Comparison of ENCODE assay signal across 9 cellular contexts in genomic region chr1:234564035-234565029, GRCh38. TPM values are rescaled to one million over a fixed set of nuclear protein-coding genes. Genes with fewer than 3 reads are reported as not detected.
DNase-seq lines count a peak whose midpoint lies in the region; ATAC-seq, FAIRE-seq and TF ChIP-seq lines count a peak whose summit lies in the region.
"Had no signal": no experiment of that assay in that cellular context is flagged by ENCODE, and none has a peak within 500 bp of the region (broad histone marks: within the 10 kb centered on the region; RNA-seq: fewer than 3 reads in every experiment).

No MANE protein-coding gene starts in this region.

- H3K27me3 Mint-ChIP-seq in neural progenitor cell (ENCODE audit: insufficient read depth, low read depth) (peaks cover 10% of the 10 kb centered on the region), CD14-positive monocyte (ENCODE audit: low read depth in 3 of 3) (no peaks in the 10 kb centered on the region)

- no peaks in the 10 kb centered on the region for H3K36me3 Mint-ChIP-seq in neural progenitor cell
- H3K36me3 Mint-ChIP-seq in CD14-positive monocyte, result no peaks in the 10 kb centered on the region

- TF ChIP-seq CTCF in cardiac fibroblast (IDR thresholded peaks at IDR 0.05; ENCODE audit: low read depth, low read length) (no peak), neural progenitor cell (IDR thresholded peaks at IDR 0.05) (no peak), CD14-positive monocyte (IDR thresholded peaks at IDR 0.05) (no peak)

- intact Hi-C loops in CD14-positive monocyte (cut with micrococcal nuclease), result no loop called here

- no peak overlapping the region for H3K4me2 ChIP-seq in neural progenitor cell

- H2AFZ ChIP-seq in neural progenitor cell (replicated peaks), result no peak overlapping the region

- no peaks in the 10 kb centered on the region for H3K36me3 ChIP-seq in neural progenitor cell

- H3K9me3 ChIP-seq in neural progenitor cell (ENCODE audit: low read depth), result no peaks in the 10 kb centered on the region

- H3F3A ChIP-seq in neural progenitor cell (ENCODE audit: low read depth), result no peaks in the 10 kb centered on the region

- no peak overlapping the region for H3K4me3 ChIP-seq in cardiac fibroblast (replicated peaks in 1 of 2; ENCODE audit: low read depth in 2 of 2, low read length in 2 of 2)
- no peak overlapping the region for H3K4me3 ChIP-seq in neural progenitor cell

- no peaks in the 10 kb centered on the region for H3K27me3 ChIP-seq in neural progenitor cell

- H3K4me1 ChIP-seq in neural progenitor cell, result no peaks in the 10 kb centered on the region

- no peak for ATAC-seq in HG03378 (IDR thresholded peaks at IDR 0.05; ENCODE audit: unreplicated experiment)

- DNase-seq in DMS53 treated with DMSO at 0.1 percent for 48 hours (lab: John Stamatoyannopoulos, UW; ENCODE audit: unreplicated experiment) (peak; percentile 15), LoVo (ENCODE audit: low spot score) (peak; percentile 89), cardiac fibroblast (ENCODE audit: low read depth in 2 of 2) (peak; percentile 37 to 93), neural progenitor cell (ENCODE audit: low spot score) (no peak), CD14-positive monocyte (ENCODE audit: low spot score) (no peak), frontal cortex (ENCODE audit: low spot score in 2 of 2) (no peak)
- no peak for DNase-seq in stimulated activated CD8-positive, alpha-beta memory T cell treated with anti-CD3 and anti-CD28 coated beads, Interleukin-4, amount 100 ng/mL, for 48 hours
- DNase-seq: NCI-H1105 treated with DMSO at 0.1 percent for 48 hours had no signal

- no peaks in the 10 kb centered on the region for H3K79me2 ChIP-seq in neural progenitor cell (ENCODE audit: low read depth)

- H3K9ac ChIP-seq in neural progenitor cell, result no peak overlapping the region

- no peaks in the 10 kb centered on the region for H4K20me1 ChIP-seq in neural progenitor cell (ENCODE audit: low read depth)

- H3K4me1 Mint-ChIP-seq in neural progenitor cell, result peaks cover 24% of the 10 kb centered on the region
- H3K4me1 Mint-ChIP-seq in CD14-positive monocyte, result no peaks in the 10 kb centered on the region

- H3K9me3 Mint-ChIP-seq in neural progenitor cell (peaks cover 3% of the 10 kb centered on the region), CD14-positive monocyte (peaks cover 0 to 4% (median 2%) of the 10 kb centered on the region in 7 donors)

- FAIRE-seq in frontal cortex (lab: Jason Lieb, UNC), result no peak

- H3K4me3 Mint-ChIP-seq in neural progenitor cell (no peak overlapping the region), CD14-positive monocyte (no peak overlapping the region)

- H3K27ac ChIP-seq in neural progenitor cell, result no peak overlapping the region

- H3K27ac Mint-ChIP-seq in neural progenitor cell, result peak overlapping the region; percentile 6
- no peak overlapping the region for H3K27ac Mint-ChIP-seq in CD14-positive monocyte

RNA-seq across cellular contexts. Expression of gene IRF2BP2, which starts 45.6 kb away (rescaled TPM):
- total RNA-seq in neural progenitor cell (ENCODE audit: low replicate concordance), result 21.2 and 22.9 TPM in 2 replicates
- 10 to 100 TPM; 22.4 to 22.6 TPM for polyA plus RNA-seq in CD14-positive monocyte
- total RNA-seq in frontal cortex, result 97.0 TPM

Comparison
In these comparisons a context has a peak if more than half of its experiments do, and no peak if none do; other contexts are left out.
1. DNase-seq: peak in DMS53 treated with DMSO at 0.1 percent for 48 hours (single experiment), LoVo (single experiment) and cardiac fibroblast (2 of 2); none in neural progenitor cell (single experiment), CD14-positive monocyte (single experiment), frontal cortex (0 of 2) and stimulated activated CD8-positive, alpha-beta memory T cell treated with anti-CD3 and anti-CD28 coated beads, Interleukin-4, amount 100 ng/mL, for 48 hours (single experiment).